1 cellular context compared by ENCODE assay signal in the genomic region with DNA sequence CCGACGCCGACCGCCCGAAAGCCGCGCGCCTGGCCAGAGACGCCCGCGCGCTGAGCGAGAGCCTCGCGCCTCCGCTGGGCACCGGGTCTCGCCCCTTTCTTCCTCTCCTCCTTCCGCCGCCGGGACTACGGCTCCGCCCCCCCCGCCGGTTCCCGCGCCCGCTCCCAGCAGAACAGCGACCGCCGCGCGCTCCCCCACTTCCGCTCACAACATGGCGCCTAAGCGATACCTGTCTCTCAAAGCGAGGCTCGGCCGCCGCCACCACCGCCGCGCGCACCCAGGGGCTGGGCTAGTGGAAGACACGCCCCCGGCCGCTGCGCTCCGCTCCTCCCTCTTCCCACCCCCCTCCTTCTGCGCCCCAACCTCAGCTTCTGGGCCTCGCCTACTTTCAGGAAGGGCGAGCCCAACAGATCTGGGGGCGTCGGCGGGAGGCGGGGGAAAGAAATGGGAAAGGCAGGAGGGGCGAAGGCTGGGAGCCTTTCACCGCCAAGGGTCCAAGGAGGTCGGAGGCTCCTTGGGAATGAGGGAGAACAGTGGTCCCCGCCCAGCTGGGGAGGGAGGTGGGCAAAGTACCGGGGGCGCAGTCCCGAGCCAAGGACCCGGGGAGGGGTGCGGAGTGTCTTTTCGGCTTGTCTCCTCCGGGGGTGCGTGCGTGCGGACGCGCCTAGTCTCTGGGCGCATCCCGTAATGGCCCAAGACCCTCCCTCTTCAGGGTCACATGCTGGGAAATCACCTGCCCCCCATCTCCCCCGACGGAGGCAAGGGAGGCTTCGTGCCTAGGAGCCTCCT.
TF ChIP-seq lines count a peak whose summit lies in the region.

A gene (minus strand): TSS at position 100 of the 789 bp plus-strand sequence. CDS start 277 bp downstream, outside the sequence.

TF ChIP-seq in HepG2, 621 proteins besides CTCF, POLR2A, EP300 and RAD21 (continued from another document and continues in another):
- TF ChIP-seq HIVEP1 (CRISPR knock-in tag; IDR thresholded peaks at IDR 0.05) = no peak
- no peak for TF ChIP-seq SOX5 (CRISPR knock-in tag; IDR thresholded peaks at IDR 0.05; ENCODE audit: borderline replicate concordance)
- TF ChIP-seq ZNF263 (CRISPR knock-in tag; IDR thresholded peaks at IDR 0.05) = no peak
- TF ChIP-seq EEA1 (CRISPR knock-in tag; IDR thresholded peaks at IDR 0.05; ENCODE audit: borderline replicate concordance) = no peak
- TF ChIP-seq, protein P1, sequence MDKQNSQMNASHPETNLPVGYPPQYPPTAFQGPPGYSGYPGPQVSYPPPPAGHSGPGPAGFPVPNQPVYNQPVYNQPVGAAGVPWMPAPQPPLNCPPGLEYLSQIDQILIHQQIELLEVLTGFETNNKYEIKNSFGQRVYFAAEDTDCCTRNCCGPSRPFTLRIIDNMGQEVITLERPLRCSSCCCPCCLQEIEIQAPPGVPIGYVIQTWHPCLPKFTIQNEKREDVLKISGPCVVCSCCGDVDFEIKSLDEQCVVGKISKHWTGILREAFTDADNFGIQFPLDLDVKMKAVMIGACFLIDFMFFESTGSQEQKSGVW (CRISPR knock-in tag; IDR thresholded peaks at IDR 0.05; ENCODE audit: borderline replicate concordance) = no peak
- TF ChIP-seq, protein P2, sequence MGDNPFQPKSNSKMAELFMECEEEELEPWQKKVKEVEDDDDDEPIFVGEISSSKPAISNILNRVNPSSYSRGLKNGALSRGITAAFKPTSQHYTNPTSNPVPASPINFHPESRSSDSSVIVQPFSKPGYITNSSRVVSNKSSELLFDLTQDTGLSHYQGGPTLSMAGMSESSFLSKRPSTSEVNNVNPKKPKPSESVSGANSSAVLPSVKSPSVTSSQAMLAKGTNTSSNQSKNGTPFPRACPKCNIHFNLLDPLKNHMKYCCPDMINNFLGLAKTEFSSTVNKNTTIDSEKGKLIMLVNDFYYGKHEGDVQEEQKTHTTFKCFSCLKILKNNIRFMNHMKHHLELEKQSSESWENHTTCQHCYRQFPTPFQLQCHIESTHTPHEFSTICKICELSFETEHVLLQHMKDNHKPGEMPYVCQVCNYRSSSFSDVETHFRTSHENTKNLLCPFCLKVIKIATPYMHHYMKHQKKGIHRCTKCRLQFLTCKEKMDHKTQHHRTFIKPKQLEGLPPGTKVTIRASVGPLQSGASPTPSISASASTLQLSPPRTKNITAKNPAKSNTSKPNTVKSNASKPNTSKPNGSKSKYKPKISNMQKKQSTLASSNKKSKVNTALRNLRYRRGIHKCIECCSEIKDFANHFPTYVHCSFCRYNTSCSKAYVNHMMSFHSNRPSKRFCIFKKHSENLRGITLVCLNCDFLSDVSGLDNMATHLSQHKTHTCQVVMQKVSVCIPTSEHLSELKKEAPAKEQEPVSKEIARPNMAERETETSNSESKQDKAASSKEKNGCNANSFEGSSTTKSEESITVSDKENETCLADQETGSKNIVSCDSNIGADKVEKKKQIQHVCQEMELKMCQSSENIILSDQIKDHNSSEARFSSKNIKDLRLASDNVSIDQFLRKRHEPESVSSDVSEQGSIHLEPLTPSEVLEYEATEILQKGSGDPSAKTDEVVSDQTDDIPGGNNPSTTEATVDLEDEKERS (CRISPR knock-in tag; IDR thresholded peaks at IDR 0.05) = 0 out of 2 replicates have a peak, but pooled peaks have one; percentile 36
- TF ChIP-seq, protein P3, sequence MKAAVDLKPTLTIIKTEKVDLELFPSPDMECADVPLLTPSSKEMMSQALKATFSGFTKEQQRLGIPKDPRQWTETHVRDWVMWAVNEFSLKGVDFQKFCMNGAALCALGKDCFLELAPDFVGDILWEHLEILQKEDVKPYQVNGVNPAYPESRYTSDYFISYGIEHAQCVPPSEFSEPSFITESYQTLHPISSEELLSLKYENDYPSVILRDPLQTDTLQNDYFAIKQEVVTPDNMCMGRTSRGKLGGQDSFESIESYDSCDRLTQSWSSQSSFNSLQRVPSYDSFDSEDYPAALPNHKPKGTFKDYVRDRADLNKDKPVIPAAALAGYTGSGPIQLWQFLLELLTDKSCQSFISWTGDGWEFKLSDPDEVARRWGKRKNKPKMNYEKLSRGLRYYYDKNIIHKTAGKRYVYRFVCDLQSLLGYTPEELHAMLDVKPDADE (CRISPR knock-in tag; IDR thresholded peaks at IDR 0.05) = no peak
- peak; percentile 58 for TF ChIP-seq SAP130 (CRISPR knock-in tag; IDR thresholded peaks at IDR 0.05; ENCODE audit: low read depth)
- TF ChIP-seq ZC3H13 (CRISPR knock-in tag; IDR thresholded peaks at IDR 0.05) = no peak; the same call in 1 of the 2 replicates
- no peak for TF ChIP-seq NCOA2 (CRISPR knock-in tag; IDR thresholded peaks at IDR 0.05)
- TF ChIP-seq ZSCAN29 (CRISPR knock-in tag; conservative IDR thresholded peaks at IDR 0.05) = no peak
- no peak for TF ChIP-seq ZSCAN25 (CRISPR knock-in tag; IDR thresholded peaks at IDR 0.05)
- TF ChIP-seq ZNF607 (CRISPR knock-in tag; IDR thresholded peaks at IDR 0.05; ENCODE audit: borderline replicate concordance) = peak; percentile 70
- no peak for TF ChIP-seq GTF2F1 (IDR thresholded peaks at IDR 0.05; ENCODE audit: low read length)
- no peak for TF ChIP-seq ISL2 (CRISPR knock-in tag; IDR thresholded peaks at IDR 0.05)
- no peak for TF ChIP-seq ZNF343 (CRISPR knock-in tag; IDR thresholded peaks at IDR 0.05)
- no peak for TF ChIP-seq ISX (CRISPR knock-in tag; conservative IDR thresholded peaks at IDR 0.05)
- no peak for TF ChIP-seq ZNF598 (CRISPR knock-in tag; IDR thresholded peaks at IDR 0.05; ENCODE audit: borderline replicate concordance)
- no peak for TF ChIP-seq ZNF296 (CRISPR knock-in tag; conservative IDR thresholded peaks at IDR 0.05)
- TF ChIP-seq, protein P4, sequence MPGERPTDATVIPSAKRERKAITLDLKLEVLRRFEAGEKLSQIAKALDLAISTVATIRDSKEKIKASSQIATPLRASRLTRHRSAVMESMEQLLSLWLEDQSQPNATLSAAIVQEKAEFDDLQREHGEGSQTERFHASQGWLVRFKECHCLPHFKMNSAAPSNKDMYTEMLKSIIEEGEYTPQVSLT (CRISPR knock-in tag; IDR thresholded peaks at IDR 0.05; ENCODE audit: borderline replicate concordance, low read depth) = no peak
- TF ChIP-seq AGO1 (IDR thresholded peaks at IDR 0.05; ENCODE audit: low read depth, low read length, poor library complexity, severe bottlenecking) = peak; percentile 33
- TF ChIP-seq, protein P5, sequence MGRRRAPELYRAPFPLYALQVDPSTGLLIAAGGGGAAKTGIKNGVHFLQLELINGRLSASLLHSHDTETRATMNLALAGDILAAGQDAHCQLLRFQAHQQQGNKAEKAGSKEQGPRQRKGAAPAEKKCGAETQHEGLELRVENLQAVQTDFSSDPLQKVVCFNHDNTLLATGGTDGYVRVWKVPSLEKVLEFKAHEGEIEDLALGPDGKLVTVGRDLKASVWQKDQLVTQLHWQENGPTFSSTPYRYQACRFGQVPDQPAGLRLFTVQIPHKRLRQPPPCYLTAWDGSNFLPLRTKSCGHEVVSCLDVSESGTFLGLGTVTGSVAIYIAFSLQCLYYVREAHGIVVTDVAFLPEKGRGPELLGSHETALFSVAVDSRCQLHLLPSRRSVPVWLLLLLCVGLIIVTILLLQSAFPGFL (CRISPR knock-in tag; IDR thresholded peaks at IDR 0.05) = no peak
- TF ChIP-seq, protein P6, sequence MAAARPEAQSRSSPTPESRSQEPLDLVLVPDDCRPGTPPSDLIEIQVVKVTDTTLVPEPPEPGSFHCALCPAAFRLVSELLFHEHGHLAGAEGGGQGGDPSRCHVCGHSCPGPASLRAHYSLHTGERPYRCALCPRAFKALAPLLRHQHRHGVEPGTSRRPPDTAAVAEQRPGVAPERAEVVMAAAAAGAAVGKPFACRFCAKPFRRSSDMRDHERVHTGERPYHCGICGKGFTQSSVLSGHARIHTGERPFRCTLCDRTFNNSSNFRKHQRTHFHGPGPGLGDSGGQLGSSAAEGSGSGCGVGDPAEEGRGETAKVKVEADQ (CRISPR knock-in tag; IDR thresholded peaks at IDR 0.05; ENCODE audit: borderline replicate concordance) = no peak
- TF ChIP-seq TCF7L2 (IDR thresholded peaks at IDR 0.05; ENCODE audit: low read depth, low read length) = no peak
- TF ChIP-seq KLF13 (CRISPR knock-in tag; IDR thresholded peaks at IDR 0.05) = no peak
- no peak for TF ChIP-seq CC2D1A (CRISPR knock-in tag; IDR thresholded peaks at IDR 0.05)
- TF ChIP-seq TEAD2 (CRISPR knock-in tag; IDR thresholded peaks at IDR 0.05) = no peak
- TF ChIP-seq ZSCAN12 (CRISPR knock-in tag; IDR thresholded peaks at IDR 0.05) = no peak
- TF ChIP-seq ZSCAN31 (CRISPR knock-in tag; IDR thresholded peaks at IDR 0.05; ENCODE audit: low read depth) = no peak
- peak; percentile 34; the same call in 1 of the 2 replicates for TF ChIP-seq HOXA9 (CRISPR knock-in tag; IDR thresholded peaks at IDR 0.05; ENCODE audit: borderline replicate concordance)
- TF ChIP-seq MTF1 (CRISPR knock-in tag; IDR thresholded peaks at IDR 0.05) = no peak
- TF ChIP-seq, protein P7, sequence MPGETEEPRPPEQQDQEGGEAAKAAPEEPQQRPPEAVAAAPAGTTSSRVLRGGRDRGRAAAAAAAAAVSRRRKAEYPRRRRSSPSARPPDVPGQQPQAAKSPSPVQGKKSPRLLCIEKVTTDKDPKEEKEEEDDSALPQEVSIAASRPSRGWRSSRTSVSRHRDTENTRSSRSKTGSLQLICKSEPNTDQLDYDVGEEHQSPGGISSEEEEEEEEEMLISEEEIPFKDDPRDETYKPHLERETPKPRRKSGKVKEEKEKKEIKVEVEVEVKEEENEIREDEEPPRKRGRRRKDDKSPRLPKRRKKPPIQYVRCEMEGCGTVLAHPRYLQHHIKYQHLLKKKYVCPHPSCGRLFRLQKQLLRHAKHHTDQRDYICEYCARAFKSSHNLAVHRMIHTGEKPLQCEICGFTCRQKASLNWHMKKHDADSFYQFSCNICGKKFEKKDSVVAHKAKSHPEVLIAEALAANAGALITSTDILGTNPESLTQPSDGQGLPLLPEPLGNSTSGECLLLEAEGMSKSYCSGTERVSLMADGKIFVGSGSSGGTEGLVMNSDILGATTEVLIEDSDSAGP (CRISPR knock-in tag; IDR thresholded peaks at IDR 0.05; ENCODE audit: borderline replicate concordance) = peak; percentile 61; the same call in 1 of the 2 replicates
- TF ChIP-seq ZNF552 (CRISPR knock-in tag; IDR thresholded peaks at IDR 0.05; ENCODE audit: borderline replicate concordance) = no peak
- TF ChIP-seq ARNT (IDR thresholded peaks at IDR 0.05) = no peak
- peak; percentile 90 for TF ChIP-seq ETV5 (CRISPR knock-in tag; IDR thresholded peaks at IDR 0.05; ENCODE audit: borderline replicate concordance)
- no peak for TF ChIP-seq HCFC1 (IDR thresholded peaks at IDR 0.05; ENCODE audit: low read depth, low read length)
- TF ChIP-seq ZNF251 (CRISPR knock-in tag; IDR thresholded peaks at IDR 0.05) = no peak
- TF ChIP-seq ZFP36 (IDR thresholded peaks at IDR 0.05; ENCODE audit: borderline replicate concordance, low read depth, low read length, partially characterized antibody) = no peak
- TF ChIP-seq TP53 (CRISPR knock-in tag; conservative IDR thresholded peaks at IDR 0.05) = no peak
- no peak for TF ChIP-seq MTA3 (CRISPR knock-in tag; IDR thresholded peaks at IDR 0.05)
- TF ChIP-seq, protein P8, sequence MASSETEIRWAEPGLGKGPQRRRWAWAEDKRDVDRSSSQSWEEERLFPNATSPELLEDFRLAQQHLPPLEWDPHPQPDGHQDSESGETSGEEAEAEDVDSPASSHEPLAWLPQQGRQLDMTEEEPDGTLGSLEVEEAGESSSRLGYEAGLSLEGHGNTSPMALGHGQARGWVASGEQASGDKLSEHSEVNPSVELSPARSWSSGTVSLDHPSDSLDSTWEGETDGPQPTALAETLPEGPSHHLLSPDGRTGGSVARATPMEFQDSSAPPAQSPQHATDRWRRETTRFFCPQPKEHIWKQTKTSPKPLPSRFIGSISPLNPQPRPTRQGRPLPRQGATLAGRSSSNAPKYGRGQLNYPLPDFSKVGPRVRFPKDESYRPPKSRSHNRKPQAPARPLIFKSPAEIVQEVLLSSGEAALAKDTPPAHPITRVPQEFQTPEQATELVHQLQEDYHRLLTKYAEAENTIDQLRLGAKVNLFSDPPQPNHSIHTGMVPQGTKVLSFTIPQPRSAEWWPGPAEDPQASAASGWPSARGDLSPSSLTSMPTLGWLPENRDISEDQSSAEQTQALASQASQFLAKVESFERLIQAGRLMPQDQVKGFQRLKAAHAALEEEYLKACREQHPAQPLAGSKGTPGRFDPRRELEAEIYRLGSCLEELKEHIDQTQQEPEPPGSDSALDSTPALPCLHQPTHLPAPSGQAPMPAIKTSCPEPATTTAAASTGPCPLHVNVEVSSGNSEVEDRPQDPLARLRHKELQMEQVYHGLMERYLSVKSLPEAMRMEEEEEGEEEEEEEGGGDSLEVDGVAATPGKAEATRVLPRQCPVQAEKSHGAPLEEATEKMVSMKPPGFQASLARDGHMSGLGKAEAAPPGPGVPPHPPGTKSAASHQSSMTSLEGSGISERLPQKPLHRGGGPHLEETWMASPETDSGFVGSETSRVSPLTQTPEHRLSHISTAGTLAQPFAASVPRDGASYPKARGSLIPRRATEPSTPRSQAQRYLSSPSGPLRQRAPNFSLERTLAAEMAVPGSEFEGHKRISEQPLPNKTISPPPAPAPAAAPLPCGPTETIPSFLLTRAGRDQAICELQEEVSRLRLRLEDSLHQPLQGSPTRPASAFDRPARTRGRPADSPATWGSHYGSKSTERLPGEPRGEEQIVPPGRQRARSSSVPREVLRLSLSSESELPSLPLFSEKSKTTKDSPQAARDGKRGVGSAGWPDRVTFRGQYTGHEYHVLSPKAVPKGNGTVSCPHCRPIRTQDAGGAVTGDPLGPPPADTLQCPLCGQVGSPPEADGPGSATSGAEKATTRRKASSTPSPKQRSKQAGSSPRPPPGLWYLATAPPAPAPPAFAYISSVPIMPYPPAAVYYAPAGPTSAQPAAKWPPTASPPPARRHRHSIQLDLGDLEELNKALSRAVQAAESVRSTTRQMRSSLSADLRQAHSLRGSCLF (CRISPR knock-in tag; IDR thresholded peaks at IDR 0.05; ENCODE audit: borderline replicate concordance) = no peak
- peak; percentile 62; the same call in 1 of the 2 replicates for TF ChIP-seq ZNF547 (CRISPR knock-in tag; IDR thresholded peaks at IDR 0.05)
- TF ChIP-seq, protein P9, sequence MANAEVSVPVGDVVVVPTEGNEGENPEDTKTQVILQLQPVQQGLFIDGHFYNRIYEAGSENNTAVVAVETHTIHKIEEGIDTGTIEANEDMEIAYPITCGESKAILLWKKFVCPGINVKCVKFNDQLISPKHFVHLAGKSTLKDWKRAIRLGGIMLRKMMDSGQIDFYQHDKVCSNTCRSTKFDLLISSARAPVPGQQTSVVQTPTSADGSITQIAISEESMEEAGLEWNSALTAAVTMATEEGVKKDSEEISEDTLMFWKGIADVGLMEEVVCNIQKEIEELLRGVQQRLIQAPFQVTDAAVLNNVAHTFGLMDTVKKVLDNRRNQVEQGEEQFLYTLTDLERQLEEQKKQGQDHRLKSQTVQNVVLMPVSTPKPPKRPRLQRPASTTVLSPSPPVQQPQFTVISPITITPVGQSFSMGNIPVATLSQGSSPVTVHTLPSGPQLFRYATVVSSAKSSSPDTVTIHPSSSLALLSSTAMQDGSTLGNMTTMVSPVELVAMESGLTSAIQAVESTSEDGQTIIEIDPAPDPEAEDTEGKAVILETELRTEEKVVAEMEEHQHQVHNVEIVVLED (CRISPR knock-in tag; IDR thresholded peaks at IDR 0.05; ENCODE audit: borderline replicate concordance) = peak; percentile 38; the same call in 1 of the 2 replicates
- no peak for TF ChIP-seq MED13 (CRISPR knock-in tag; IDR thresholded peaks at IDR 0.05)
- peak; percentile 32; the same call in 1 of the 2 replicates for TF ChIP-seq ZBTB7B (CRISPR knock-in tag; IDR thresholded peaks at IDR 0.05)
- no peak for TF ChIP-seq ZFX (CRISPR knock-in tag; IDR thresholded peaks at IDR 0.05; ENCODE audit: low read depth)
- TF ChIP-seq STAT5B (CRISPR knock-in tag; IDR thresholded peaks at IDR 0.05) = no peak
- no peak for TF ChIP-seq ATRX (CRISPR knock-in tag; IDR thresholded peaks at IDR 0.05; ENCODE audit: borderline replicate concordance)
